In the genomic region with DNA sequence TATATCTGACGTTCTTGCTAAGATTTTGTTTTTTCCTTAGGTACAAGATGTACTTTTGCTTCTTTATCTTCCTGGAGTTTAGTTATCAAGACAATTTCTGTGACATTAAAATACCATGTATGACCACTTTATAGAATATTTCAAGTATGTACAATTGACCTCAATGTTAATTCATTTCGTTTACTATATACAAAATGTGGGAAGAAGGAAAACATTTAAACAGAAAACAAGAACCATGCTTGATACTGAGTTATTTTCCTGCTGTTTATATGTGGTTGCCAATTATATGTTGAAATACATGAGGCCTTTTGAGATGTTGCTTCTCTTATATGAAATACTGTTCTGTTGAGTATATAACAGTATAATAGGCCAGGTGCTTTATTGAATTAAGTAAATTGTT, we compare ENCODE assay signal across 21 cellular contexts.
DNase-seq lines count a peak whose midpoint lies in the region; ATAC-seq, FAIRE-seq and TF ChIP-seq lines count a peak whose summit lies in the region.
"Had no signal": no experiment of that assay in that cellular context is flagged by ENCODE, and none has a peak within 500 bp of the region (broad histone marks: within the 10 kb centered on the region; RNA-seq: fewer than 3 reads in every experiment).

No MANE protein-coding gene starts in this region.

- DNase-seq in HepG2 (ENCODE audit: low spot score) (no peak), right lobe of liver (no peak), amniotic epithelial cell (ENCODE audit: low read depth) (peak; percentile 84), iris pigment epithelial cell (ENCODE audit: low read depth) (peak; percentile 68), SW480 (ENCODE audit: low spot score) (no peak), NCI-H2029 treated with DMSO at 0.1 percent for 48 hours (lab: John Stamatoyannopoulos, UW) (no peak)
- DNase-seq in stimulated activated naive B cell treated with anti-CD40 and anti-IgM and Interleukin-4, amounts not matched to agents 10 μg/mL and 1 μg/mL and 100 μg/mL, for 72 hours = no peak
- DNase-seq in activated effector memory CD4-positive, alpha-beta T cell treated with anti-CD3 and anti-CD28 coated beads, Interleukin-2, amount 50 U/mL, for 16 hours = no peak
- DNase-seq: ACHN; activated B cell treated with CpG ODN at 0.5 μM for 24 hours; activated CD4-positive, alpha-beta memory T cell treated with anti-CD3 and anti-CD28 coated beads for 36 hours; activated naive CD4-positive, alpha-beta T cell treated with Interleukin-2 at 50 U/mL for 16 hours; aorta; CD4-positive, alpha-beta T cell; heart left ventricle; left ventricle myocardium superior; NCI-H1417 treated with DMSO at 0.1 percent for 48 hours; PC-9; right cardiac atrium had no signal

- TF ChIP-seq RAD21 in HepG2 (CRISPR knock-in tag; IDR thresholded peaks at IDR 0.05) = no peak

- TF ChIP-seq POLR2A in HepG2 (IDR thresholded peaks at IDR 0.05; ENCODE audit: insufficient read depth in 1 of 2, low read depth in 2 of 2, low read length in 2 of 2) = no peak
- TF ChIP-seq POLR2A in right lobe of liver (IDR thresholded peaks at IDR 0.05) = no peak

- H3K4me3 ChIP-seq in HepG2 (replicated peaks in 1 of 3; ENCODE audit: insufficient read depth in 1 of 3, low read depth in 2 of 3, low read length in 3 of 3) = no peak overlapping the region
- no peak overlapping the region for H3K4me3 ChIP-seq in right lobe of liver
- H3K4me3 ChIP-seq: heart left ventricle, PC-9 had no signal

- H4K20me1 ChIP-seq in HepG2 (ENCODE audit: insufficient read depth, low read length) = peaks cover 22% of the 10 kb centered on the region; the same call in 1 of the 2 replicates

- H3K9me3 ChIP-seq in HepG2 (ENCODE audit: low read length) (no peaks in the 10 kb centered on the region; the same call in 1 of the 2 replicates), right lobe of liver (no peaks in the 10 kb centered on the region)

- no peak overlapping the region for H3K27ac ChIP-seq in HepG2 (ENCODE audit: extremely low read length, insufficient read depth, low read length)
- H3K27ac ChIP-seq in right lobe of liver = no peak overlapping the region

- H3K27me3 ChIP-seq in HepG2 (ENCODE audit: control insufficient read depth in 1 of 2, insufficient read depth in 2 of 2, low read length in 2 of 2) (no peaks in the 10 kb centered on the region), right lobe of liver (no peaks in the 10 kb centered on the region)
- H3K27me3 ChIP-seq: heart left ventricle had no signal

- no peaks in the 10 kb centered on the region for H3K27me3 Mint-ChIP-seq in stimulated activated naive B cell treated with anti-CD40 and anti-IgM and Interleukin-4, amounts not matched to agents 10 μg/mL and 1 μg/mL and 100 μg/mL, for 72 hours
- H3K27me3 Mint-ChIP-seq: activated B cell treated with CpG ODN at 0.5 μM for 24 hours; activated CD4-positive, alpha-beta memory T cell treated with anti-CD3 and anti-CD28 coated beads for 36 hours; CD4-positive, alpha-beta T cell had no signal

- in situ Hi-C loops in HepG2 (cut with HindIII; ENCODE audit: extremely low pct_ligation_motif_present, low pct_unique_long_range_greater_than_20kb) = no loop called here

- TF ChIP-seq EP300 in HepG2 (IDR thresholded peaks at IDR 0.05; ENCODE audit: low read depth in 2 of 2, low read length in 2 of 2) (no peak), HepG2 (CRISPR knock-in tag; IDR thresholded peaks at IDR 0.05; ENCODE audit: borderline replicate concordance) (no peak)

- peaks cover 4% of the 10 kb centered on the region for H3K79me2 ChIP-seq in HepG2 (ENCODE audit: insufficient read depth, low read length)

- H3K36me3 ChIP-seq in HepG2 (replicated peaks in 1 of 2; ENCODE audit: control insufficient read depth in 1 of 2, insufficient read depth in 2 of 2, low read length in 2 of 2) (no peaks in the 10 kb centered on the region), right lobe of liver (no peaks in the 10 kb centered on the region)
- H3K36me3 ChIP-seq: heart left ventricle had no signal

- POLR2A ChIA-PET in HepG2 (lab: Yijun Ruan, JAX) = no interaction called here

- TF ChIP-seq CTCF in HepG2 (CRISPR knock-in tag; IDR thresholded peaks at IDR 0.05) (no peak), right lobe of liver (IDR thresholded peaks at IDR 0.05) (no peak)

- 0 out of 2 replicates have a peak overlapping the region, but pooled peaks have one; percentile 47 for H3K4me2 ChIP-seq in HepG2 (ENCODE audit: low read depth, low read length)

- no peak overlapping the region for H3K4me3 Mint-ChIP-seq in stimulated activated naive B cell treated with anti-CD40 and anti-IgM and Interleukin-4, amounts not matched to agents 10 μg/mL and 1 μg/mL and 100 μg/mL, for 72 hours
- H3K4me3 Mint-ChIP-seq: activated B cell treated with CpG ODN at 0.5 μM for 24 hours; activated CD4-positive, alpha-beta memory T cell treated with anti-CD3 and anti-CD28 coated beads for 36 hours; CD4-positive, alpha-beta T cell had no signal

- WGBS in HepG2 (ENCODE audit: low lambda C conversion rate) = 75% methylated on average over 2 of the region's 2 CpGs
- WGBS in right lobe of liver (ENCODE audit: insufficient coverage, low coverage, low lambda C conversion rate, missing lambda C conversion rate) = 63% methylated on average over 2 of the region's 2 CpGs

- ATAC-seq in HepG2 (no peak), right lobe of liver (no peak)
- ATAC-seq in stimulated activated naive B cell treated with anti-CD40 and anti-IgM and Interleukin-4, amounts not matched to agents 10 μg/mL and 1 μg/mL and 100 μg/mL, for 72 hours (replicated peaks) = no peak

- H3K9me3 Mint-ChIP-seq in stimulated activated naive B cell treated with anti-CD40 and anti-IgM and Interleukin-4, amounts not matched to agents 10 μg/mL and 1 μg/mL and 100 μg/mL, for 72 hours = peaks cover 0 to 5% of the 10 kb centered on the region in 2 donors
- H3K9me3 Mint-ChIP-seq: activated B cell treated with CpG ODN at 0.5 μM for 24 hours; activated CD4-positive, alpha-beta memory T cell treated with anti-CD3 and anti-CD28 coated beads for 36 hours; CD4-positive, alpha-beta T cell had no signal

- no peak for FAIRE-seq in HepG2 (lab: Jason Lieb, UNC)
- FAIRE-seq: colon, GM12891 had no signal

- peaks cover 65 to 94% of the 10 kb centered on the region in 2 donors for H3K4me1 Mint-ChIP-seq in stimulated activated naive B cell treated with anti-CD40 and anti-IgM and Interleukin-4, amounts not matched to agents 10 μg/mL and 1 μg/mL and 100 μg/mL, for 72 hours

- H3K27ac Mint-ChIP-seq in stimulated activated naive B cell treated with anti-CD40 and anti-IgM and Interleukin-4, amounts not matched to agents 10 μg/mL and 1 μg/mL and 100 μg/mL, for 72 hours = no peak overlapping the region
- H3K27ac Mint-ChIP-seq: activated CD4-positive, alpha-beta memory T cell treated with anti-CD3 and anti-CD28 coated beads for 36 hours; CD4-positive, alpha-beta T cell had no signal

- CTCF ChIA-PET in HepG2 (lab: Yijun Ruan, JAX; ENCODE audit: low intra/inter-chr PET ratio, low total read pairs) = no interaction called here

- no peak overlapping the region for H2AFZ ChIP-seq in HepG2 (ENCODE audit: low read length)
- H2AFZ ChIP-seq: PC-9 had no signal

- peaks cover 13 to 40% of the 10 kb centered on the region in 2 donors for H3K36me3 Mint-ChIP-seq in stimulated activated naive B cell treated with anti-CD40 and anti-IgM and Interleukin-4, amounts not matched to agents 10 μg/mL and 1 μg/mL and 100 μg/mL, for 72 hours

- H3K4me1 ChIP-seq in HepG2 (ENCODE audit: insufficient read depth, low read length) (peaks cover 65% of the 10 kb centered on the region), right lobe of liver (peaks cover 0 to 39% (median 11%) of the 10 kb centered on the region in 4 donors)

- intact Hi-C loops in HepG2 (cut with micrococcal nuclease; ENCODE audit: unreplicated experiment) (loop anchor here (5.0 kb wide), 1 partner anchor 62 kb away; no protein-coding TSS in a partner anchor), right lobe of liver (cut with DNase I) (no loop called here)

- H3K9ac ChIP-seq in HepG2 (ENCODE audit: insufficient read depth, low read depth, low read length) = no peak overlapping the region

- BruUV-seq in HepG2 (replicated peaks; lab: Mats Ljungman, UMichigan) = no TSS peak

TF ChIP-seq in HepG2, 621 proteins besides CTCF, POLR2A, EP300 and RAD21 (continues in another document):
- TF ChIP-seq PAF1 (CRISPR knock-in tag; IDR thresholded peaks at IDR 0.05) (no peak), ZNF607 (CRISPR knock-in tag; IDR thresholded peaks at IDR 0.05; ENCODE audit: borderline replicate concordance) (no peak), DPF2 (CRISPR knock-in tag; IDR thresholded peaks at IDR 0.05; ENCODE audit: borderline replicate concordance, low read depth) (no peak), ZNF709 (CRISPR knock-in tag; IDR thresholded peaks at IDR 0.05) (no peak), ZNF597 (CRISPR knock-in tag; IDR thresholded peaks at IDR 0.05) (no peak), PAX8 (CRISPR knock-in tag; IDR thresholded peaks at IDR 0.05; ENCODE audit: borderline replicate concordance) (no peak), MEIS2 (CRISPR knock-in tag; IDR thresholded peaks at IDR 0.05) (no peak)
- TF ChIP-seq, protein P1, sequence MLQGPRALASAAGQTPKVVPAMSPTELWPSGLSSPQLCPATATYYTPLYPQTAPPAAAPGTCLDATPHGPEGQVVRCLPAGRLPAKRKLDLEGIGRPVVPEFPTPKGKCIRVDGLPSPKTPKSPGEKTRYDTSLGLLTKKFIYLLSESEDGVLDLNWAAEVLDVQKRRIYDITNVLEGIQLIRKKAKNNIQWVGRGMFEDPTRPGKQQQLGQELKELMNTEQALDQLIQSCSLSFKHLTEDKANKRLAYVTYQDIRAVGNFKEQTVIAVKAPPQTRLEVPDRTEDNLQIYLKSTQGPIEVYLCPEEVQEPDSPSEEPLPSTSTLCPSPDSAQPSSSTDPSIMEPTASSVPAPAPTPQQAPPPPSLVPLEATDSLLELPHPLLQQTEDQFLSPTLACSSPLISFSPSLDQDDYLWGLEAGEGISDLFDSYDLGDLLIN (CRISPR knock-in tag; IDR thresholded peaks at IDR 0.05; ENCODE audit: borderline replicate concordance) = no peak

Comparison
In these comparisons a context has a peak if more than half of its experiments do, and no peak if none do; other contexts are left out.
1. DNase-seq: peak in amniotic epithelial cell (single experiment) and iris pigment epithelial cell (single experiment); none in HepG2 (single experiment), right lobe of liver (0 of 3), SW480 (single experiment), NCI-H2029 treated with DMSO at 0.1 percent for 48 hours (single experiment), stimulated activated naive B cell treated with anti-CD40 and anti-IgM and Interleukin-4, amounts not matched to agents 10 μg/mL and 1 μg/mL and 100 μg/mL, for 72 hours (single experiment) and activated effector memory CD4-positive, alpha-beta T cell treated with anti-CD3 and anti-CD28 coated beads, Interleukin-2, amount 50 U/mL, for 16 hours (single experiment).